ENCODE assay signal across 8 cellular contexts in genomic region chrX:134026732-134027311, GRCh38. TPM values are rescaled to one million over a fixed set of nuclear protein-coding genes. Genes with fewer than 3 reads are reported as not detected.
A peak's percentile ranks its signal among the peaks of the same experiment; 100 is the strongest.
DNase-seq lines count a peak whose midpoint lies in the region; ATAC-seq, FAIRE-seq and TF ChIP-seq lines count a peak whose summit lies in the region.

No MANE protein-coding gene starts in this region.

- no peaks in the 10 kb centered on the region for H3K9me3 Mint-ChIP-seq in CD8-positive, alpha-beta T cell
- H3K9me3 Mint-ChIP-seq in T-helper 2 cell treated with Interferon-gamma antibody and Interleukin-4, amounts not matched to agents 5 μg/mL and 100 μg/mL, for 36 hours: no peaks in the 10 kb centered on the region

- no peaks in the 10 kb centered on the region for H3K9me3 ChIP-seq in CD8-positive, alpha-beta T cell (ENCODE audit: low read length)
- no peaks in the 10 kb centered on the region for H3K9me3 ChIP-seq in upper lobe of right lung

- peak in 2 of 7 experiments; percentile 0 to 10 for DNase-seq in CD8-positive, alpha-beta T cell
- DNase-seq in H4 (ENCODE audit: low spot score) (peak; percentile 17), medulla oblongata (ENCODE audit: extremely low spot score) (peak; percentile 59), upper lobe of right lung (no peak), GM12892 (ENCODE audit: insufficient read length) (no peak), DMS79 treated with DMSO at 0.1 percent for 48 hours (lab: John Stamatoyannopoulos, UW) (no peak)
- peak; percentile 8 for DNase-seq in T-helper 2 cell treated with Interferon-gamma antibody and Interleukin-4, amounts not matched to agents 5 μg/mL and 100 μg/mL, for 36 hours (ENCODE audit: low spot score)
- peak; percentile 0 for DNase-seq in effector CD8-positive, alpha-beta T cell (lab: John Stamatoyannopoulos, UW)

- no peak overlapping the region for H3K27ac ChIP-seq in CD8-positive, alpha-beta T cell (ENCODE audit: low read depth, low read length)
- H3K27ac ChIP-seq in upper lobe of right lung: no peak overlapping the region

- no peak overlapping the region for H3K27ac Mint-ChIP-seq in CD8-positive, alpha-beta T cell
- H3K27ac Mint-ChIP-seq in T-helper 2 cell treated with Interferon-gamma antibody and Interleukin-4, amounts not matched to agents 5 μg/mL and 100 μg/mL, for 36 hours: no peak overlapping the region

- intact Hi-C loops in CD8-positive, alpha-beta T cell (cut with DNase I, micrococcal nuclease): loop anchor here in 1 of 2 experiments (2.0 to 10.0 kb wide), 2 partner anchors 62 to 234 kb away; no protein-coding TSS in a partner anchor
- intact Hi-C loops in upper lobe of right lung (cut with DNase I): no loop called here

- TF ChIP-seq CTCF in CD8-positive, alpha-beta T cell (IDR thresholded peaks at IDR 0.05): no peak
- TF ChIP-seq CTCF in upper lobe of right lung (IDR thresholded peaks at IDR 0.05): peak; percentile 46

- TF ChIP-seq POLR2A in GM12892 (IDR thresholded peaks at IDR 0.05; ENCODE audit: low read depth, low read length): no peak

- CTCF ChIA-PET in CD8-positive, alpha-beta T cell (lab: Charles Lee): interaction anchor here (0.7 to 1.9 kb wide), 7 partner anchors 8 to 234 kb away, joined by 3 to 8 read pairs (median 3); no protein-coding TSS in a partner anchor

- H3K27me3 Mint-ChIP-seq in CD8-positive, alpha-beta T cell (ENCODE audit: low read depth): no peaks in the 10 kb centered on the region
- H3K27me3 Mint-ChIP-seq in T-helper 2 cell treated with Interferon-gamma antibody and Interleukin-4, amounts not matched to agents 5 μg/mL and 100 μg/mL, for 36 hours (ENCODE audit: low read depth): no peaks in the 10 kb centered on the region

- no peaks in the 10 kb centered on the region for H3K4me1 ChIP-seq in CD8-positive, alpha-beta T cell (ENCODE audit: insufficient read depth, low read length)
- no peaks in the 10 kb centered on the region for H3K4me1 ChIP-seq in upper lobe of right lung

- H3K4me1 Mint-ChIP-seq in CD8-positive, alpha-beta T cell (ENCODE audit: low read depth): peaks cover 7% of the 10 kb centered on the region
- H3K4me1 Mint-ChIP-seq in T-helper 2 cell treated with Interferon-gamma antibody and Interleukin-4, amounts not matched to agents 5 μg/mL and 100 μg/mL, for 36 hours (ENCODE audit: low read depth): peaks cover 8% of the 10 kb centered on the region

- FAIRE-seq in GM12892 (lab: Jason Lieb, UNC): no peak

- H3K36me3 ChIP-seq in CD8-positive, alpha-beta T cell (ENCODE audit: insufficient read depth, low read length): no peaks in the 10 kb centered on the region
- no peaks in the 10 kb centered on the region for H3K36me3 ChIP-seq in upper lobe of right lung

- no peak overlapping the region for H3K4me3 ChIP-seq in CD8-positive, alpha-beta T cell (ENCODE audit: low read depth, low read length)
- no peak overlapping the region for H3K4me3 ChIP-seq in upper lobe of right lung

- ATAC-seq in CD8-positive, alpha-beta T cell: peak; percentile 36
- peak; percentile 91 for ATAC-seq in upper lobe of right lung

- no peaks in the 10 kb centered on the region for H3K27me3 ChIP-seq in CD8-positive, alpha-beta T cell (ENCODE audit: insufficient read depth, low read length)
- no peaks in the 10 kb centered on the region for H3K27me3 ChIP-seq in upper lobe of right lung

- H3K4me3 Mint-ChIP-seq in CD8-positive, alpha-beta T cell: peak overlapping the region; percentile 39
- H3K4me3 Mint-ChIP-seq in T-helper 2 cell treated with Interferon-gamma antibody and Interleukin-4, amounts not matched to agents 5 μg/mL and 100 μg/mL, for 36 hours: peak overlapping the region; percentile 24

- H3K36me3 Mint-ChIP-seq in CD8-positive, alpha-beta T cell: no peaks in the 10 kb centered on the region
- no peaks in the 10 kb centered on the region for H3K36me3 Mint-ChIP-seq in T-helper 2 cell treated with Interferon-gamma antibody and Interleukin-4, amounts not matched to agents 5 μg/mL and 100 μg/mL, for 36 hours (ENCODE audit: low read depth)

- POLR2A ChIA-PET in CD8-positive, alpha-beta T cell (lab: Charles Lee): no interaction called here

RNA-seq across cellular contexts. Expression of gene GPC3, which starts 41.4 kb away (rescaled TPM):
- under 1 TPM in 1 of 2 experiments, not detected in 1; 0.28 TPM for total RNA-seq in CD8-positive, alpha-beta T cell
- 0.06 TPM in 1 of 2 replicates, not detected in the other for total RNA-seq in H4 (2014; rRNA removed; shearing (Covaris generic))
- total RNA-seq in upper lobe of right lung: 67.7 TPM
- not detected for polyA plus RNA-seq in GM12892 (2012; ENCODE audit: missing spikeins)

Comparison
In these comparisons a context has a peak if more than half of its experiments do, and no peak if none do; other contexts are left out.
1. DNase-seq: peak in H4 (single experiment), T-helper 2 cell treated with Interferon-gamma antibody and Interleukin-4, amounts not matched to agents 5 μg/mL and 100 μg/mL, for 36 hours (single experiment), effector CD8-positive, alpha-beta T cell (single experiment) and medulla oblongata (single experiment); none in upper lobe of right lung (single experiment), GM12892 (single experiment) and DMS79 treated with DMSO at 0.1 percent for 48 hours (single experiment).
2. RNA of gene GPC3, which starts 41.4 kb away (total RNA-seq): 67.7 TPM in upper lobe of right lung (single experiment); 0.28 TPM in CD8-positive, alpha-beta T cell and 0.06 TPM in H4; every median in the first group is over 10 times any median in the second.